ENCODE assay signal across 17 cellular contexts in genomic region chr15:62732078-62732477, GRCh38.
A peak's percentile ranks its signal among the peaks of the same experiment; 100 is the strongest.
DNase-seq lines count a peak whose midpoint lies in the region; ATAC-seq and TF ChIP-seq lines count a peak whose summit lies in the region.
"Had no signal": no experiment of that assay in that cellular context is flagged by ENCODE, and none has a peak within 500 bp of the region (broad histone marks: within the 10 kb centered on the region; RNA-seq: fewer than 3 reads in every experiment).

No MANE protein-coding gene starts in this region.

- TF ChIP-seq CTCF in MCF 10A (IDR thresholded peaks at IDR 0.05; ENCODE audit: unreplicated experiment) (no peak), mammary epithelial cell (conservative IDR thresholded peaks at IDR 0.05 in 1 of 2, IDR thresholded peaks at IDR 0.05 in 1 of 2; ENCODE audit: extremely low read depth in 1 of 2, insufficient read depth in 1 of 2, low read depth in 1 of 2, low read length in 2 of 2) (no peak), glutamatergic neuron (IDR thresholded peaks at IDR 0.05; ENCODE audit: partially characterized antibody, unreplicated experiment) (no peak)

- H3K36me3 ChIP-seq in mammary epithelial cell (ENCODE audit: insufficient read depth, low read length) (no peaks in the 10 kb centered on the region), adipocyte (ENCODE audit: control insufficient read depth, insufficient read depth, low read length, severe bottlenecking) (peaks cover 78% of the 10 kb centered on the region), mesendoderm (ENCODE audit: control insufficient read depth, insufficient read depth, low read length) (no peaks in the 10 kb centered on the region)

- CTCF ChIA-PET in MCF 10A (lab: Yijun Ruan, JAX) = interaction anchor here (0.6 to 4.0 kb wide), 3 partner anchors 10 to 1666 kb away, joined by 3 to 23 read pairs (median 4); no protein-coding TSS in a partner anchor
- CTCF ChIA-PET in mammary epithelial cell (lab: Charles Lee; ENCODE audit: low non-redundant PET) = interaction anchor here (0.5 kb wide), 1 partner anchor 373 kb away, joined by 3 read pairs; no protein-coding TSS in a partner anchor

- H4K8ac ChIP-seq in mesendoderm (ENCODE audit: low read depth, low read length) = no peak overlapping the region

- no peaks in the 10 kb centered on the region for H3K36me3 Mint-ChIP-seq in MCF 10A (ENCODE audit: insufficient read depth, unreplicated experiment)
- peaks cover 23% of the 10 kb centered on the region for H3K36me3 Mint-ChIP-seq in glutamatergic neuron (ENCODE audit: unreplicated experiment)
- H3K36me3 Mint-ChIP-seq: CD4-positive, CD25-positive, alpha-beta regulatory T cell had no signal

- no peak overlapping the region for H3K18ac ChIP-seq in mesendoderm (ENCODE audit: low read length)

- no peak overlapping the region for H2BK15ac ChIP-seq in mesendoderm (replicated peaks; ENCODE audit: low read depth)

- no peaks in the 10 kb centered on the region for H3K79me1 ChIP-seq in mesendoderm (ENCODE audit: low read length)

- H2AK5ac ChIP-seq in mesendoderm (ENCODE audit: low read length) = no peak overlapping the region

- POLR2A ChIA-PET in MCF 10A (lab: Yijun Ruan, JAX) = interaction anchor here (0.6 to 2.0 kb wide), 4 partner anchors 10 to 926 kb away, joined by 3 to 9 read pairs (median 4); partner anchors contain the start of gene TLN2

- H3K79me2 ChIP-seq in mammary epithelial cell (ENCODE audit: insufficient read depth, low read length) (no peaks in the 10 kb centered on the region), mesendoderm (ENCODE audit: control insufficient read depth, insufficient read depth, low read length) (no peaks in the 10 kb centered on the region)

- no peaks in the 10 kb centered on the region for H4K20me1 ChIP-seq in mammary epithelial cell (ENCODE audit: insufficient read depth, low read length)

- no peak overlapping the region for H3K23ac ChIP-seq in mesendoderm (ENCODE audit: low read length)

- H4K5ac ChIP-seq in mesendoderm (ENCODE audit: low read length) = no peak overlapping the region

- no peak for ATAC-seq in GM18907 (IDR thresholded peaks at IDR 0.05; ENCODE audit: unreplicated experiment)

- H3K9me3 ChIP-seq in mammary epithelial cell (replicated peaks; ENCODE audit: insufficient read depth, low read length) = no peaks in the 10 kb centered on the region
- peaks cover 14% of the 10 kb centered on the region for H3K9me3 ChIP-seq in adipocyte (ENCODE audit: control insufficient read depth, low read length)

- H2AFZ ChIP-seq in mammary epithelial cell (ENCODE audit: low read depth, low read length) = no peak overlapping the region

- H3K4me3 Mint-ChIP-seq in MCF 10A (ENCODE audit: unreplicated experiment) = no peak overlapping the region
- no peak overlapping the region for H3K4me3 Mint-ChIP-seq in glutamatergic neuron (ENCODE audit: unreplicated experiment)
- H3K4me3 Mint-ChIP-seq: CD4-positive, CD25-positive, alpha-beta regulatory T cell had no signal

- H3K4me1 Mint-ChIP-seq in MCF 10A (ENCODE audit: insufficient read depth, unreplicated experiment) (peaks cover 9% of the 10 kb centered on the region), glutamatergic neuron (ENCODE audit: low read depth, unreplicated experiment) (peaks cover 3% of the 10 kb centered on the region)
- H3K4me1 Mint-ChIP-seq: CD4-positive, CD25-positive, alpha-beta regulatory T cell had no signal

- H3K9me3 Mint-ChIP-seq in MCF 10A (ENCODE audit: unreplicated experiment) (peaks cover 19% of the 10 kb centered on the region), glutamatergic neuron (ENCODE audit: unreplicated experiment) (peaks cover 3% of the 10 kb centered on the region)

- H3K4me1 ChIP-seq in mammary epithelial cell (ENCODE audit: insufficient read depth, low read length) (peaks cover 8% of the 10 kb centered on the region), adipocyte (ENCODE audit: control insufficient read depth, insufficient read depth, low read length) (peaks cover 16% of the 10 kb centered on the region), mesendoderm (ENCODE audit: control insufficient read depth, low read depth, low read length) (peaks cover 8% of the 10 kb centered on the region)

- 91% methylated on average over 3 of the region's 3 CpGs for WGBS in mammary epithelial cell (ENCODE audit: low coverage, missing lambda C conversion rate)
- WGBS in mesendoderm (ENCODE audit: extremely low coverage, insufficient coverage, low lambda C conversion rate) = no CpG with 5 or more reads among the region's 3 CpGs

- no peak overlapping the region for H3K9ac ChIP-seq in mammary epithelial cell (ENCODE audit: insufficient read depth, low read length)
- H3K9ac ChIP-seq in adipocyte (ENCODE audit: low read length) = no peak overlapping the region
- no peak overlapping the region for H3K9ac ChIP-seq in mesendoderm (ENCODE audit: low read length)

- BruUV-seq in MCF 10A (replicated peaks; lab: Mats Ljungman, UMichigan) (no TSS peak), mammary epithelial cell (replicated peaks; lab: Mats Ljungman, UMichigan) (no TSS peak)

- in situ Hi-C loops in mammary epithelial cell (cut with MboI; ENCODE audit: low sequenced_read_pairs in 2 of 2) = loop anchor here in 1 of 2 donors (25.0 kb wide), 1 partner anchor 345 kb away; the partner anchor contains the start of gene TLN2

- no peak overlapping the region for H3K4me2 ChIP-seq in mammary epithelial cell (ENCODE audit: insufficient read depth, low read depth, low read length)
- H3K4me2 ChIP-seq in mesendoderm (ENCODE audit: low read length) = no peak overlapping the region

- dilution Hi-C loops in mammary epithelial cell (cut with HindIII; ENCODE audit: low sequenced_read_pairs) = no loop called here

- no peak overlapping the region for H2BK120ac ChIP-seq in mesendoderm (ENCODE audit: low read depth, low read length)

- H3K27ac Mint-ChIP-seq in MCF 10A (ENCODE audit: low read depth, unreplicated experiment) = no peak overlapping the region
- H3K27ac Mint-ChIP-seq in glutamatergic neuron (ENCODE audit: unreplicated experiment) = no peak overlapping the region
- H3K27ac Mint-ChIP-seq: CD4-positive, CD25-positive, alpha-beta regulatory T cell had no signal

- no peak overlapping the region for H3K4ac ChIP-seq in mesendoderm (ENCODE audit: low read depth, low read length)

- H3K27me3 Mint-ChIP-seq in MCF 10A (ENCODE audit: insufficient read depth, unreplicated experiment) (no peaks in the 10 kb centered on the region), glutamatergic neuron (ENCODE audit: unreplicated experiment) (no peaks in the 10 kb centered on the region)

- peak; percentile 36 for DNase-seq in MCF 10A (ENCODE audit: unreplicated experiment)
- no peak for DNase-seq in mammary epithelial cell
- peak; percentile 43 for DNase-seq in adipocyte (ENCODE audit: low read depth)
- peak; percentile 40 for DNase-seq in fibroblast of peridontal ligament (ENCODE audit: extremely low read depth)
- no peak for DNase-seq in SW 1271 (lab: John Stamatoyannopoulos, UW)
- DNase-seq in glutamatergic neuron = no peak
- no peak for DNase-seq in mesendoderm
- DNase-seq: AML-193; Calu3; CD4-positive, CD25-positive, alpha-beta regulatory T cell; KG1; MG63; NCI-H1417 treated with DMSO at 0.1 percent for 48 hours; NCI-H2029; NCI-H2171 treated with DMSO at 0.1 percent for 48 hours; NCI-H510A treated with DMSO at 0.1 percent for 48 hours had no signal

- H3K27ac ChIP-seq in mammary epithelial cell (ENCODE audit: insufficient read depth, low read depth, low read length) (no peak overlapping the region), mesendoderm (ENCODE audit: low read depth, low read length) (no peak overlapping the region)

- H3K4me3 ChIP-seq in mammary epithelial cell (replicated peaks in 1 of 3; ENCODE audit: insufficient read depth in 1 of 3, low read depth in 2 of 3, low read length in 3 of 3) (no peak overlapping the region), adipocyte (ENCODE audit: low read length) (peak overlapping the region; percentile 17), mesendoderm (ENCODE audit: low read length) (no peak overlapping the region)
- H3K4me3 ChIP-seq: MG63 had no signal

- intact Hi-C loops in MCF 10A (cut with micrococcal nuclease) (no loop called here), mammary epithelial cell (cut with micrococcal nuclease) (no loop called here)

- H2BK5ac ChIP-seq in mesendoderm (ENCODE audit: low read length) = no peak overlapping the region

- H3K27me3 ChIP-seq in mammary epithelial cell (ENCODE audit: insufficient read depth, low read length) (no peaks in the 10 kb centered on the region), adipocyte (replicated peaks; ENCODE audit: control insufficient read depth, insufficient read depth, low read length) (no peaks in the 10 kb centered on the region), mesendoderm (ENCODE audit: insufficient read depth, low read length, poor library complexity) (no peaks in the 10 kb centered on the region)
- H3K27me3 ChIP-seq: MG63 had no signal

- H3K56ac ChIP-seq in mesendoderm (ENCODE audit: low read length) = no peak overlapping the region

Comparison
In these comparisons a context has a peak if more than half of its experiments do, and no peak if none do; other contexts are left out.
1. DNase-seq: peak in MCF 10A (single experiment), adipocyte (single experiment) and fibroblast of peridontal ligament (single experiment); none in mammary epithelial cell (single experiment), SW 1271 (0 of 2), glutamatergic neuron (single experiment) and mesendoderm (single experiment).